ENCODE assay signal across 9 cellular contexts in genomic region chr22:42959472-42960145, GRCh38. TPM values are rescaled to one million over a fixed set of nuclear protein-coding genes. Genes with fewer than 3 reads are reported as not detected.
DNase-seq lines count a peak whose midpoint lies in the region; ATAC-seq and TF ChIP-seq lines count a peak whose summit lies in the region.
"Had no signal": no experiment of that assay in that cellular context is flagged by ENCODE, and none has a peak within 500 bp of the region (broad histone marks: within the 10 kb centered on the region; RNA-seq: fewer than 3 reads in every experiment).

No MANE protein-coding gene starts in this region.

- H3K4me3 Mint-ChIP-seq in activated T-cell treated with anti-CD3 and anti-CD28 coated beads, Interleukin-2, amount 50 U/mL, for 4 hours: peak overlapping the region; percentile 27
- H3K4me3 Mint-ChIP-seq in WTC11: peak overlapping the region; percentile 1; the same call in 1 of the 2 replicates

- H3K4me1 Mint-ChIP-seq in activated T-cell treated with anti-CD3 and anti-CD28 coated beads, Interleukin-2, amount 50 U/mL, for 4 hours (ENCODE audit: low read depth): peaks cover 66% of the 10 kb centered on the region
- H3K4me1 Mint-ChIP-seq in WTC11: peaks cover 82% of the 10 kb centered on the region

- CTCF ChIA-PET in WTC11 (lab: Charles Lee): interaction anchor here (0.5 to 1.1 kb wide), 4 partner anchors 24 to 1702 kb away, joined by 3 read pairs; no protein-coding TSS in a partner anchor

- H3K4me3 ChIP-seq in left ventricle myocardium inferior (peak overlapping the region; percentile 63), sigmoid colon (peak overlapping the region in 3 of 4 donors; percentile 3 to 28 (median 21))

- H3K27me3 Mint-ChIP-seq in activated T-cell treated with anti-CD3 and anti-CD28 coated beads, Interleukin-2, amount 50 U/mL, for 4 hours (ENCODE audit: low read depth): no peaks in the 10 kb centered on the region
- no peaks in the 10 kb centered on the region; the same call in 1 of the 2 replicates for H3K27me3 Mint-ChIP-seq in WTC11 (ENCODE audit: low read depth)

- H3K36me3 ChIP-seq in left ventricle myocardium inferior (no peaks in the 10 kb centered on the region), sigmoid colon (no peaks in the 10 kb centered on the region)

- H3K4me1 ChIP-seq in left ventricle myocardium inferior: peaks cover 88% of the 10 kb centered on the region
- peaks cover 0 to 80% (median 63%) of the 10 kb centered on the region in 4 donors for H3K4me1 ChIP-seq in sigmoid colon

- TF ChIP-seq EP300 in sigmoid colon (IDR thresholded peaks at IDR 0.05): no peak

- WGBS in sigmoid colon, 2 donors: 26 to 45% methylated on average over 13 of the region's 13 CpGs

- no peak for ATAC-seq in activated T-cell treated with anti-CD3 and anti-CD28 coated beads, Interleukin-2, amount 50 U/mL, for 4 hours
- ATAC-seq in WTC11: peak; percentile 25; the same call in 1 of the 2 replicates
- ATAC-seq in GM18868 (IDR thresholded peaks at IDR 0.05; ENCODE audit: unreplicated experiment): no peak
- ATAC-seq in HG03135 (IDR thresholded peaks at IDR 0.05; ENCODE audit: unreplicated experiment): no peak

- no peaks in the 10 kb centered on the region for H3K9me3 Mint-ChIP-seq in activated T-cell treated with anti-CD3 and anti-CD28 coated beads, Interleukin-2, amount 50 U/mL, for 4 hours
- H3K9me3 Mint-ChIP-seq in WTC11: peaks cover 12% of the 10 kb centered on the region

- DNase-seq in activated T-cell treated with anti-CD3 and anti-CD28 coated beads, Interleukin-2, amount 50 U/mL, for 4 hours: no peak
- no peak for DNase-seq in activated T-cell treated with anti-CD3 and anti-CD28 coated beads, Interleukin-2, amount 50 U/mL, for 48 hours
- DNase-seq in WTC11 (ENCODE audit: low spot score) (no peak), left ventricle myocardium inferior (peak; percentile 55), sigmoid colon (peak; percentile 77), RKO (ENCODE audit: low spot score) (no peak)
- DNase-seq: DND-41 had no signal

- H3K36me3 Mint-ChIP-seq in activated T-cell treated with anti-CD3 and anti-CD28 coated beads, Interleukin-2, amount 50 U/mL, for 4 hours (ENCODE audit: insufficient read depth): peaks cover 14% of the 10 kb centered on the region
- peaks cover 11% of the 10 kb centered on the region for H3K36me3 Mint-ChIP-seq in WTC11

- POLR2A ChIA-PET in WTC11 (lab: Charles Lee): interaction anchor here (0.8 kb wide), 1 partner anchor 56 kb away, joined by 3 read pairs; no protein-coding TSS in a partner anchor

- H3K27ac Mint-ChIP-seq in WTC11: peak overlapping the region; percentile 82

- TF ChIP-seq POLR2A in sigmoid colon (IDR thresholded peaks at IDR 0.05): no peak

- H3K27me3 ChIP-seq in left ventricle myocardium inferior (ENCODE audit: low read depth) (no peaks in the 10 kb centered on the region), sigmoid colon (no peaks in the 10 kb centered on the region)

- no peaks in the 10 kb centered on the region for H3K9me3 ChIP-seq in left ventricle myocardium inferior (replicated peaks)
- H3K9me3 ChIP-seq in sigmoid colon: no peaks in the 10 kb centered on the region

- H3K27ac ChIP-seq in left ventricle myocardium inferior (replicated peaks) (peak overlapping the region; percentile 82), sigmoid colon (peak overlapping the region; percentile 53 to 75 (median 70))

- no peak for TF ChIP-seq CTCF in WTC11 (IDR thresholded peaks at IDR 0.05)
- no peak for TF ChIP-seq CTCF in left ventricle myocardium inferior (IDR thresholded peaks at IDR 0.05; ENCODE audit: borderline replicate concordance)
- no peak for TF ChIP-seq CTCF in sigmoid colon (IDR thresholded peaks at IDR 0.05)

- intact Hi-C loops in left ventricle myocardium inferior (cut with micrococcal nuclease) (no loop called here), sigmoid colon (cut with DNase I) (loop anchor here (5.0 to 10.0 kb wide), 2 partner anchors 32 to 55 kb away; partner anchors contain the start of gene PACSIN2)

TF ChIP-seq in WTC11, 78 proteins besides CTCF, POLR2A, EP300 and RAD21:
- peak; percentile 99 for TF ChIP-seq GABPB1 (CRISPR knock-in tag; IDR thresholded peaks at IDR 0.05)
- TF ChIP-seq SOX15 (CRISPR knock-in tag; IDR thresholded peaks at IDR 0.05): no peak

RNA-seq across cellular contexts. Expression of gene PACSIN2, which starts 55.3 kb away (rescaled TPM):
- 10 to 100 TPM; 24.5 to 30.2 (median 28.1) TPM for total RNA-seq in activated T-cell treated with anti-CD3 and anti-CD28 coated beads, Interleukin-2, amount 50 U/mL, for 4 hours
- total RNA-seq in WTC11 (2021): 64.1 to 70.5 TPM (median 69.0 TPM) in 3 replicates
- 64.8 TPM for total RNA-seq in left ventricle myocardium inferior
- 10 to 100 TPM; 44.2 to 52.3 (median 48.3) TPM for total RNA-seq in sigmoid colon
- 100 to 1,000 TPM in 1 of 3 donors, 10 to 100 TPM in 2; 75.1 to 126 (median 91.4) TPM for polyA plus RNA-seq in sigmoid colon

Comparison
In these comparisons a context has a peak if more than half of its experiments do, and no peak if none do; other contexts are left out.
1. DNase-seq: peak in left ventricle myocardium inferior (single experiment) and sigmoid colon (single experiment); none in activated T-cell treated with anti-CD3 and anti-CD28 coated beads, Interleukin-2, amount 50 U/mL, for 4 hours (single experiment), activated T-cell treated with anti-CD3 and anti-CD28 coated beads, Interleukin-2, amount 50 U/mL, for 48 hours (0 of 2), WTC11 (single experiment) and RKO (single experiment).